In genomic region chr16:58515125-58515870, GRCh38 we compare ENCODE assay signal across 8 cellular contexts. TPM values are rescaled to one million over a fixed set of nuclear protein-coding genes. Genes with fewer than 3 reads are reported as not detected.
DNase-seq lines count a peak whose midpoint lies in the region; ATAC-seq, FAIRE-seq and TF ChIP-seq lines count a peak whose summit lies in the region.

Gene SETD6, plus strand, starts transcription at chr16:58515517. Its CDS starts 21 bp downstream, at chr16:58515538.

- H3K4me3 ChIP-seq in right atrium auricular region (peak within 1 kb of the TSS; percentile 73 to 88), psoas muscle (peak within 1 kb of the TSS; percentile 88)

- peak; percentile 13 for FAIRE-seq in urothelium cell line (lab: Jason Lieb, UNC)

- peaks cover 29% of the 10 kb centered on the region for H3K36me3 ChIP-seq in right atrium auricular region
- H3K36me3 ChIP-seq in psoas muscle (ENCODE audit: insufficient read depth in 1 of 2, low read depth in 1 of 2), result peaks cover 16 to 39% of the 10 kb centered on the region in 2 donors

- DNase-seq in GM10266 (ENCODE audit: extremely low spot score) (peak; percentile 89), HCEC 1CT (peak; percentile 60), MV-4-11 (lab: John Stamatoyannopoulos, UW) (peak; percentile 81), right atrium auricular region (ENCODE audit: low spot score) (peak; percentile 92), psoas muscle (peak; percentile 92 to 96), urothelium cell line (ENCODE audit: low spot score) (peak; percentile 81)

- TF ChIP-seq CTCF in GM10266 (IDR thresholded peaks at IDR 0.05; ENCODE audit: control insufficient read depth, insufficient read depth, low read depth, missing control alignments) (peak; percentile 11), right atrium auricular region (IDR thresholded peaks at IDR 0.05) (peak in 1 of 2 donors; percentile 35), psoas muscle (IDR thresholded peaks at IDR 0.05) (peak; percentile 36)

- no peaks in the 10 kb centered on the region for H3K9me3 ChIP-seq in right atrium auricular region
- no peaks in the 10 kb centered on the region for H3K9me3 ChIP-seq in psoas muscle

- 0 to 1% (median 0%) methylated on average over 64 to 80 of the region's 80 CpGs for WGBS in psoas muscle, 3 donors

- H3K4me1 ChIP-seq in right atrium auricular region, result peaks cover 0 to 18% of the 10 kb centered on the region in 2 donors
- peaks cover 7% of the 10 kb centered on the region for H3K4me1 ChIP-seq in psoas muscle

- intact Hi-C loops in T-helper 1 cell treated with Interleukin-12 subunit alpha and Interleukin-12 subunit beta and Interleukin-4 antibody, amounts not matched to agents 30 ng/mL and 1 ng/mL, for 36 hours (cut with micrococcal nuclease), result loop anchor here (1.0 kb wide), 2 partner anchors 115 to 169 kb away; partner anchors contain the start of gene SLC38A7
- intact Hi-C loops in psoas muscle (cut with DNase I), result loop anchor here (5.0 to 10.0 kb wide), 2 partner anchors 112 to 220 kb away; partner anchors contain the start of genes CNOT1 (in 1 of the 2) and GOT2 (in 1 of the 2)

- H3K27ac ChIP-seq in angular gyrus (ENCODE audit: low read depth, low read length) (peak within 1 kb of the TSS; percentile 74), right atrium auricular region (peak within 1 kb of the TSS; percentile 73 to 75), psoas muscle (peak within 1 kb of the TSS; percentile 91)

- peak; percentile 92 to 94 (median 93) for ATAC-seq in psoas muscle

- H3K27me3 ChIP-seq in right atrium auricular region (no peaks in the 10 kb centered on the region), psoas muscle (ENCODE audit: insufficient read depth in 3 of 3, low read length in 2 of 3) (no peaks in the 10 kb centered on the region)

RNA-seq across cellular contexts. Expression of gene SETD6, which starts in this region (rescaled TPM):
- total RNA-seq in T-helper 1 cell treated with Interleukin-12 subunit alpha and Interleukin-12 subunit beta and Interleukin-4 antibody, amounts not matched to agents 30 ng/mL and 1 ng/mL, for 36 hours, result 14.0 and 20.9 TPM in 2 replicates
- 10 to 100 TPM; 11.9 to 12.9 TPM for total RNA-seq in right atrium auricular region
- total RNA-seq in psoas muscle, result 10 to 100 TPM; 11.1 to 25.0 (median 18.4) TPM
- 10 to 100 TPM; 21.0 to 35.5 (median 23.6) TPM for polyA plus RNA-seq in psoas muscle

Comparison
In these comparisons a context has a peak if more than half of its experiments do, and no peak if none do; other contexts are left out.
1. Peak in every context shown above with its lines: DNase-seq, ATAC-seq, H3K4me3 ChIP-seq and H3K27ac ChIP-seq.